ENCODE assay signal across 11 cellular contexts in the genomic region with DNA sequence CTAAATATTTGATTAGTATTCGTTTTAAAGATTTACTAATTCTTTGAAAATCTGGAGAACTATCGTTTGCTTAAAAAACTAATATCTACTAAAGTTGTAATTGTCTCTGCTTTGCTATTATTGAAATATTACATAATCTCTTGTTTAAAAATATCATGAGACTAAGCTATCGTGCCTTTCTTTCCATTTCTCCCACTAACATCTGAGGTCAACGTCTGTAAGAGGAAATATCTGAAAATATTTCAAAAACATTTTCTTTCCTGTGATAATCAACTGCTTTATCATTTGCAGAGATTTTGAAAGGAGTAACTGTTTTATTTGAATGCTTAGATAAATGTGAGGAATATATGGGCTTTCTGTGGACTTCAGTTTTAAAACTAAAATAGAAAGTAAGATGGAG.
DNase-seq lines count a peak whose midpoint lies in the region; ATAC-seq and TF ChIP-seq lines count a peak whose summit lies in the region.
"Had no signal": no experiment of that assay in that cellular context is flagged by ENCODE, and none has a peak within 500 bp of the region (broad histone marks: within the 10 kb centered on the region; RNA-seq: fewer than 3 reads in every experiment).

No MANE protein-coding gene starts in this region.

- peak overlapping the region; percentile 10 for H3K4me3 Mint-ChIP-seq in chondrocyte (ENCODE audit: unreplicated experiment)
- H3K4me3 Mint-ChIP-seq: T-cell had no signal

- no peaks in the 10 kb centered on the region for H3K27me3 ChIP-seq in lower lobe of right lung (ENCODE audit: low read depth)
- no peaks in the 10 kb centered on the region for H3K27me3 ChIP-seq in thyroid gland

- H3K27ac ChIP-seq in lower lobe of right lung, result peak overlapping the region; percentile 38
- peak overlapping the region; percentile 8 to 95 (median 33) for H3K27ac ChIP-seq in thyroid gland

- intact Hi-C loops in lower lobe of right lung (cut with DNase I), result no loop called here
- intact Hi-C loops in thyroid gland (cut with DNase I), result loop anchor here (10.0 kb wide), 1 partner anchor 111 kb away; no protein-coding TSS in a partner anchor

- no peak for TF ChIP-seq POLR2A in thyroid gland (IDR thresholded peaks at IDR 0.05)

- ATAC-seq in lower lobe of right lung (no peak), HG02798 (IDR thresholded peaks at IDR 0.05; ENCODE audit: poor library complexity, unreplicated experiment) (no peak)
- ATAC-seq: T-cell had no signal

- peak overlapping the region; percentile 62 for H3K27ac Mint-ChIP-seq in chondrocyte (ENCODE audit: unreplicated experiment)
- H3K27ac Mint-ChIP-seq: T-cell had no signal

- no peaks in the 10 kb centered on the region for H3K36me3 Mint-ChIP-seq in chondrocyte (ENCODE audit: low read depth)
- H3K36me3 Mint-ChIP-seq: T-cell had no signal

- TF ChIP-seq CTCF in chondrocyte (IDR thresholded peaks at IDR 0.05) (no peak), lower lobe of right lung (IDR thresholded peaks at IDR 0.05) (no peak), thyroid gland (IDR thresholded peaks at IDR 0.05) (no peak)

- H3K4me3 ChIP-seq in lower lobe of right lung (peak overlapping the region; percentile 33), thyroid gland (replicated peaks in 1 of 3) (peak overlapping the region in 1 of 3 donors; percentile 3)

- H3K4me1 ChIP-seq in lower lobe of right lung, result no peaks in the 10 kb centered on the region
- H3K4me1 ChIP-seq in thyroid gland, result peaks cover 15 to 23% of the 10 kb centered on the region in 2 donors

- H3K36me3 ChIP-seq in lower lobe of right lung (no peaks in the 10 kb centered on the region), thyroid gland (no peaks in the 10 kb centered on the region)

- no peaks in the 10 kb centered on the region for H3K9me3 Mint-ChIP-seq in chondrocyte (ENCODE audit: low read depth)

- DNase-seq in NCI-H1092 treated with DMSO at 0.1 percent for 48 hours (lab: John Stamatoyannopoulos, UW) (peak; percentile 75), NCI-H1092 (lab: John Stamatoyannopoulos, UW) (no peak), chondrocyte (ENCODE audit: low spot score) (no peak), lower lobe of right lung (no peak), thyroid gland (no peak), NCI-H2029 treated with DMSO at 0.1 percent for 48 hours (lab: John Stamatoyannopoulos, UW) (no peak), kidney tubule cell (ENCODE audit: low spot score) (no peak)
- DNase-seq: activated CD4-positive, alpha-beta T cell treated with anti-CD3 and anti-CD28 coated beads, Interleukin-2, amount 50 U/mL, for 4 hours; activated gamma-delta T cell treated with Interleukin-2 at 50 U/mL for 16 hours; T-cell had no signal

- H3K9me3 ChIP-seq in lower lobe of right lung, result no peaks in the 10 kb centered on the region
- no peaks in the 10 kb centered on the region for H3K9me3 ChIP-seq in thyroid gland

- peaks cover 48% of the 10 kb centered on the region for H3K4me1 Mint-ChIP-seq in chondrocyte (ENCODE audit: low read depth)
- H3K4me1 Mint-ChIP-seq: T-cell had no signal

- no peaks in the 10 kb centered on the region for H3K27me3 Mint-ChIP-seq in chondrocyte (ENCODE audit: low read depth)
- H3K27me3 Mint-ChIP-seq: T-cell had no signal

- WGBS in thyroid gland, 2 donors, result 57 to 58% methylated on average over 4 of the region's 4 CpGs
